15 cellular contexts compared by ENCODE assay signal in the genomic region with DNA sequence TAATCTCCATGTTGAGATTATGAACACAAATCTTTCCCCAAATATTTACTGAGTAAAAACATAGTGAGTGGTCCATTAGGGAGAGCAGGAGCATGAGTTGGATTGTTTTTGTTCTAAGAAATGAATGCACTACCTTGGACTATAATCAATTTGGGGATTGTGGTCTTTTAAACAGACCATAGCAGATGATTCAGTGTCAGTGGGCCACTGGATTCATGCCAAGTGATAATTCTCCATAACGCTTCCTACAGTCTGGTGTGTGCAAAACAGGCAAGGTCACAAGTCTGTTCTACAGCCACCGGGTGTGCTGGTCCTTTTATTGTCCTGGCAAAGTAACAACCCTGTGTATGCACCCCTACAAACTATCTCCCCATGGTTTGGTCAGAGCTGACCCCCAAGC.
DNase-seq lines count a peak whose midpoint lies in the region; ATAC-seq and TF ChIP-seq lines count a peak whose summit lies in the region.
"Had no signal": no experiment of that assay in that cellular context is flagged by ENCODE, and none has a peak within 500 bp of the region (broad histone marks: within the 10 kb centered on the region; RNA-seq: fewer than 3 reads in every experiment).

No MANE protein-coding gene starts in this region.

- H3K4me3 ChIP-seq in SJCRH30 (no peak overlapping the region), aorta (ENCODE audit: low read length in 2 of 2) (no peak overlapping the region), right lobe of liver (no peak overlapping the region)
- H3K4me3 ChIP-seq: BLaER1 treated with 17β-estradiol and CSF1 and Interleukin-3, amounts not matched to agents 10 nM and 100 nM; GM23248 had no signal

- peak; percentile 5 for DNase-seq in NCI-H1694 treated with DMSO at 0.1 percent for 48 hours (lab: John Stamatoyannopoulos, UW)
- DNase-seq in NCI-H1694 (lab: John Stamatoyannopoulos, UW) = no peak
- DNase-seq in NCI-H748 (lab: John Stamatoyannopoulos, UW; ENCODE audit: unreplicated experiment) = peak; percentile 14
- DNase-seq in NCI-H748 treated with DMSO at 0.1 percent for 48 hours (lab: John Stamatoyannopoulos, UW) = no peak
- DNase-seq in SJCRH30 = peak; percentile 12 to 50
- no peak for DNase-seq in aorta
- no peak for DNase-seq in right lobe of liver
- DNase-seq: ACHN; CD4-positive, CD25-positive, alpha-beta regulatory T cell; DMS79; EL; GM23248 had no signal

- H3K9me3 ChIP-seq in SJCRH30 (replicated peaks) (no peaks in the 10 kb centered on the region), aorta (ENCODE audit: control insufficient read depth, low read length) (no peaks in the 10 kb centered on the region), right lobe of liver (no peaks in the 10 kb centered on the region)

- intact Hi-C loops in aorta (cut with DNase I) = no loop called here
- intact Hi-C loops in right lobe of liver (cut with DNase I) = no loop called here

- no peak for ATAC-seq in aorta (ENCODE audit: low FRiP score)
- no peak for ATAC-seq in right lobe of liver
- ATAC-seq: HCT116, HepG2 had no signal

- TF ChIP-seq POLR2A in right lobe of liver (IDR thresholded peaks at IDR 0.05) = no peak

- H3K36me3 ChIP-seq in SJCRH30 (no peaks in the 10 kb centered on the region), aorta (ENCODE audit: control insufficient read depth in 1 of 2, insufficient read depth in 2 of 2, low read length in 1 of 2) (no peaks in the 10 kb centered on the region), right lobe of liver (no peaks in the 10 kb centered on the region)

- H3K27ac ChIP-seq in SJCRH30 (no peak overlapping the region), aorta (ENCODE audit: low read depth in 1 of 2, low read length in 2 of 2) (no peak overlapping the region), right lobe of liver (no peak overlapping the region)
- H3K27ac ChIP-seq: BLaER1 treated with 17β-estradiol and CSF1 and Interleukin-3, amounts not matched to agents 10 nM and 100 nM; GM23248 had no signal

- H3K4me1 ChIP-seq in SJCRH30 = peaks cover 11% of the 10 kb centered on the region; the same call in 1 of the 2 replicates
- no peaks in the 10 kb centered on the region for H3K4me1 ChIP-seq in aorta (ENCODE audit: control insufficient read depth in 1 of 2, insufficient read depth in 2 of 2, low read length in 2 of 2)
- H3K4me1 ChIP-seq in right lobe of liver = no peaks in the 10 kb centered on the region
- H3K4me1 ChIP-seq: BLaER1 treated with 17β-estradiol and CSF1 and Interleukin-3, amounts not matched to agents 10 nM and 100 nM had no signal

- WGBS in aorta, 2 donors = 52 to 53% methylated on average over 2 of the region's 2 CpGs
- WGBS in right lobe of liver (ENCODE audit: insufficient coverage, low coverage, low lambda C conversion rate, missing lambda C conversion rate) = 0% methylated on average over 1 of the region's 2 CpGs

- no peaks in the 10 kb centered on the region for H3K27me3 ChIP-seq in SJCRH30
- H3K27me3 ChIP-seq in aorta (ENCODE audit: control insufficient read depth in 1 of 2, insufficient read depth in 2 of 2, low read length in 1 of 2) = no peaks in the 10 kb centered on the region
- H3K27me3 ChIP-seq in right lobe of liver = no peaks in the 10 kb centered on the region
- H3K27me3 ChIP-seq: BLaER1 treated with 17β-estradiol and CSF1 and Interleukin-3, amounts not matched to agents 10 nM and 100 nM had no signal

- TF ChIP-seq CTCF in right lobe of liver (IDR thresholded peaks at IDR 0.05) = no peak

Comparison
In these comparisons a context has a peak if more than half of its experiments do, and no peak if none do; other contexts are left out.
1. DNase-seq: peak in NCI-H1694 treated with DMSO at 0.1 percent for 48 hours (single experiment), NCI-H748 (single experiment) and SJCRH30 (2 of 2); none in NCI-H1694 (single experiment), NCI-H748 treated with DMSO at 0.1 percent for 48 hours (single experiment), aorta (0 of 2) and right lobe of liver (0 of 3).